3 cellular contexts compared by ENCODE assay signal in the genomic region with DNA sequence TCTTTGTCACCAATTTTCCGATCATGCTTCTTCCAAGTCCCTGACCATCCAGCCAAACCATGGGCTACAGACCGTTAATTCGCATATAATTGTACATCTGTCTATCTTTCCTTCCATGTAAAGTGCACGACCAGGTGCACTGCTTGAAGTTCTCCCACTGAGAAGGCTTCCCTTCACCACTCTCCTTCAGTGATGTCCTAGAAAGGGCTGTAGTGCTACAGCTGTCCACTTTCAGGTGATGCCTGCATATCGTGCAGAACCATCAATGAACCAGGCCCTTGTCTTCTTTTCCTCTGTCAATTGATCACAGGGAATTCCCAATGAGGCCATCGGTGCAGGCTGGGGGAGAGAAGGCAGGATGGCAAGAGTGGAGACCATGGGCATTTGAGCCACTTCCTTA.
"Had no signal": no experiment of that assay in that cellular context is flagged by ENCODE, and none has a peak within 500 bp of the region (broad histone marks: within the 10 kb centered on the region; RNA-seq: fewer than 3 reads in every experiment).

No MANE protein-coding gene starts in this region.

- H3K4me3 ChIP-seq: GM12878 had no signal

- DNase-seq: GDM1, GF-D8 had no signal
